In the genomic region with DNA sequence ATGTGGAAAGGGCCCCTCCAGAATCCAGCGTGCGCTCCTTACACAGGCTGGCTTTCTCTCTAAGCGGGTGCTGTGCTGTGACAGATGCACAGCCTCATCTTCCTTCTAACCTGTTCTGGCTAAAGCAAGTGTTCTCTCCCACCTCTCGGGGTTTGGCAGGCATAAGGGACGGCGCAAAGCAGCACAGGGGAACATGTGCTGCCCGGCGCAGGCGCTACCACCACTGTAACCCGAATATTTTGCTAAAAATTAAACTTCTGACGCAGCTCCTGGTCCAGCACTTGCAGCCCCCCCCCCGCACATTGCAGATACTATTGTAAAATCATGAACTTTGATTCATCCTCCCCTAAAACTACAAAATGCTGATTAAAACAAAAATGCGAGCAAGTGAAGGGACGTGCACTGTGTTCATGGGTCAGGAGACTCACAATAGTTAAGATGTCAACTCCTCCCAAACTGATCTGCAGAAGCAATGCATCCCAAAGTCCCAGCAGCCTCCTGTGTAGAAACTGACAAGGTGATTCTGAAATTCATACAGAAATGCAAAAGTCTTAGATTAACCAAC, we compare ENCODE assay signal across 23 cellular contexts. TPM values are rescaled to one million over a fixed set of nuclear protein-coding genes. Genes with fewer than 3 reads are reported as not detected.
DNase-seq lines count a peak whose midpoint lies in the region; ATAC-seq, FAIRE-seq and TF ChIP-seq lines count a peak whose summit lies in the region.
"Had no signal": no experiment of that assay in that cellular context is flagged by ENCODE, and none has a peak within 500 bp of the region (broad histone marks: within the 10 kb centered on the region; RNA-seq: fewer than 3 reads in every experiment).

No MANE protein-coding gene starts in this region.

- POLR2A ChIA-PET in WTC11 (lab: Charles Lee): no interaction called here
- POLR2A ChIA-PET in CD4-positive, alpha-beta memory T cell (lab: Charles Lee; ENCODE audit: partially characterized antibody): no interaction called here

- CTCF ChIA-PET in WTC11 (lab: Charles Lee): interaction anchor here (2.3 kb wide), 1 partner anchor 12 kb away, joined by 7 read pairs; no protein-coding TSS in a partner anchor
- CTCF ChIA-PET in CD4-positive, alpha-beta memory T cell (lab: Charles Lee; ENCODE audit: partially characterized antibody): interaction anchor here (0.9 kb wide), 1 partner anchor 114 kb away, joined by 3 read pairs; no protein-coding TSS in a partner anchor

- H3K4me3 Mint-ChIP-seq in WTC11: no peak overlapping the region
- peak overlapping the region; percentile 77 for H3K4me3 Mint-ChIP-seq in glutamatergic neuron (ENCODE audit: unreplicated experiment)
- H3K4me3 Mint-ChIP-seq in CD4-positive, alpha-beta memory T cell: no peak overlapping the region
- H3K4me3 Mint-ChIP-seq: CD8-positive, alpha-beta memory T cell had no signal

- no peaks in the 10 kb centered on the region for H3K9me3 Mint-ChIP-seq in WTC11
- H3K9me3 Mint-ChIP-seq in glutamatergic neuron (ENCODE audit: unreplicated experiment): peaks cover 9% of the 10 kb centered on the region
- H3K9me3 Mint-ChIP-seq in CD4-positive, alpha-beta memory T cell: no peaks in the 10 kb centered on the region
- H3K9me3 Mint-ChIP-seq: CD8-positive, alpha-beta memory T cell had no signal

- FAIRE-seq in HTR-8/SVneo (lab: Jason Lieb, UNC): peak; percentile 74
- FAIRE-seq: GM12891, GM18507, K562 had no signal

- intact Hi-C loops in CD4-positive, alpha-beta memory T cell (cut with micrococcal nuclease): no loop called here

- TF ChIP-seq CTCF in WTC11 (IDR thresholded peaks at IDR 0.05) (no peak), glutamatergic neuron (IDR thresholded peaks at IDR 0.05; ENCODE audit: partially characterized antibody, unreplicated experiment) (no peak), osteoblast (IDR thresholded peaks at IDR 0.05; ENCODE audit: extremely low read depth, low read depth, low read length) (no peak)

- H3K36me3 Mint-ChIP-seq in WTC11: no peaks in the 10 kb centered on the region
- no peaks in the 10 kb centered on the region for H3K36me3 Mint-ChIP-seq in glutamatergic neuron (ENCODE audit: unreplicated experiment)
- peaks cover 0 to 3% of the 10 kb centered on the region in 2 donors for H3K36me3 Mint-ChIP-seq in CD4-positive, alpha-beta memory T cell
- H3K36me3 Mint-ChIP-seq: CD8-positive, alpha-beta memory T cell had no signal

- H3K27me3 ChIP-seq in osteoblast (ENCODE audit: insufficient read depth, low read length): no peaks in the 10 kb centered on the region
- H3K27me3 ChIP-seq in CD4-positive, alpha-beta memory T cell (ENCODE audit: insufficient read depth, low read length): no peaks in the 10 kb centered on the region
- H3K27me3 ChIP-seq: BLaER1 had no signal

- H3K4me1 ChIP-seq in osteoblast (ENCODE audit: insufficient read depth, low read length): peaks cover 24% of the 10 kb centered on the region
- peaks cover 8% of the 10 kb centered on the region for H3K4me1 ChIP-seq in CD4-positive, alpha-beta memory T cell (ENCODE audit: insufficient read depth, low read length)
- H3K4me1 ChIP-seq: HAP-1 had no signal

- H2AFZ ChIP-seq in osteoblast (ENCODE audit: low read length): no peak overlapping the region

- H3K4me2 ChIP-seq in osteoblast (ENCODE audit: insufficient read depth, low read length): no peak overlapping the region

- H3K79me2 ChIP-seq in osteoblast (ENCODE audit: insufficient read depth, low read length): peaks cover 87% of the 10 kb centered on the region

- no peak overlapping the region for H3K4me3 ChIP-seq in osteoblast (ENCODE audit: insufficient read depth, low read length)
- no peak overlapping the region for H3K4me3 ChIP-seq in CD4-positive, alpha-beta memory T cell (ENCODE audit: low read length in 2 of 2)
- H3K4me3 ChIP-seq: BLaER1, HAP-1, K562 had no signal

- no peaks in the 10 kb centered on the region for H3K27me3 Mint-ChIP-seq in WTC11 (ENCODE audit: low read depth)
- H3K27me3 Mint-ChIP-seq in glutamatergic neuron (ENCODE audit: unreplicated experiment): peaks cover 6% of the 10 kb centered on the region
- no peaks in the 10 kb centered on the region for H3K27me3 Mint-ChIP-seq in CD4-positive, alpha-beta memory T cell

- no peaks in the 10 kb centered on the region for H3K9me3 ChIP-seq in osteoblast (ENCODE audit: low read depth, low read length)
- H3K9me3 ChIP-seq in CD4-positive, alpha-beta memory T cell (ENCODE audit: control insufficient read depth in 1 of 2, low read length in 2 of 2): no peaks in the 10 kb centered on the region
- H3K9me3 ChIP-seq: BLaER1, HAP-1 had no signal

- in situ Hi-C loops in G401 (cut with HindIII; ENCODE audit: low sequenced_read_pairs): loop anchor here (25.0 kb wide), 1 partner anchor 265 kb away; no protein-coding TSS in a partner anchor

- ATAC-seq in WTC11: no peak
- ATAC-seq: K562, Panc1, SK-N-SH treated with all-trans-retinoic acid at 6 μM for 48 hours had no signal

- no peak overlapping the region for H3K27ac ChIP-seq in osteoblast (ENCODE audit: low read depth, low read length)
- H3K27ac ChIP-seq in CD4-positive, alpha-beta memory T cell (ENCODE audit: low read depth, low read length): no peak overlapping the region

- no peaks in the 10 kb centered on the region for H3K36me3 ChIP-seq in osteoblast (ENCODE audit: insufficient read depth, low read length)
- H3K36me3 ChIP-seq in CD4-positive, alpha-beta memory T cell (ENCODE audit: insufficient read depth, low read length): no peaks in the 10 kb centered on the region
- H3K36me3 ChIP-seq: HAP-1 had no signal

- H3K4me1 Mint-ChIP-seq in WTC11: peaks cover 42% of the 10 kb centered on the region
- peaks cover 61% of the 10 kb centered on the region for H3K4me1 Mint-ChIP-seq in glutamatergic neuron (ENCODE audit: low read depth, unreplicated experiment)
- H3K4me1 Mint-ChIP-seq in CD4-positive, alpha-beta memory T cell: peaks cover 29 to 73% (median 31%) of the 10 kb centered on the region in 4 donors

- peaks cover 76% of the 10 kb centered on the region for H4K20me1 ChIP-seq in osteoblast (ENCODE audit: insufficient read depth, low read length)

- DNase-seq in HTR-8/SVneo (ENCODE audit: insufficient read length, low spot score): no peak
- no peak for DNase-seq in WTC11 (ENCODE audit: low spot score)
- no peak for DNase-seq in glutamatergic neuron
- DNase-seq in osteoblast (ENCODE audit: insufficient read length, low spot score, missing footprints): peak; percentile 34
- DNase-seq in CD4-positive, alpha-beta memory T cell: no peak
- no peak for DNase-seq in G401 (ENCODE audit: low spot score)
- no peak for DNase-seq in hippocampal formation (lab: John Stamatoyannopoulos, UW)
- DNase-seq: DMS53, EL, NCI-H1092 treated with DMSO at 0.1 percent for 48 hours, NCI-H146, NCI-H2029 treated with DMSO at 0.1 percent for 48 hours, NCI-H2171 treated with DMSO at 0.1 percent for 48 hours, NCI-H446, NCI-H69 had no signal

- peak overlapping the region; percentile 20; the same call in 1 of the 2 replicates for H3K27ac Mint-ChIP-seq in WTC11
- peak overlapping the region; percentile 86 for H3K27ac Mint-ChIP-seq in glutamatergic neuron (ENCODE audit: unreplicated experiment)
- no peak overlapping the region for H3K27ac Mint-ChIP-seq in CD4-positive, alpha-beta memory T cell

TF ChIP-seq in WTC11, 78 proteins besides CTCF, POLR2A, EP300 and RAD21 (continues in another document):
- no peak for TF ChIP-seq ZBTB21 (CRISPR knock-in tag; IDR thresholded peaks at IDR 0.05; ENCODE audit: borderline replicate concordance)
- no peak for TF ChIP-seq ZNF281 (CRISPR knock-in tag; IDR thresholded peaks at IDR 0.05)
- TF ChIP-seq CREM (CRISPR knock-in tag; IDR thresholded peaks at IDR 0.05): no peak
- TF ChIP-seq ZNF423 (CRISPR knock-in tag; IDR thresholded peaks at IDR 0.05): no peak
- TF ChIP-seq TP53 (CRISPR knock-in tag; IDR thresholded peaks at IDR 0.05): no peak
- TF ChIP-seq ZMAT4 (CRISPR knock-in tag; IDR thresholded peaks at IDR 0.05): no peak
- TF ChIP-seq HMGA2 (CRISPR knock-in tag; IDR thresholded peaks at IDR 0.05): no peak
- no peak for TF ChIP-seq SMAD4 (CRISPR knock-in tag; IDR thresholded peaks at IDR 0.05)

RNA-seq across cellular contexts. Expression of gene TAF4, which starts 43.0 kb away (rescaled TPM):
- 31.0 to 34.4 TPM (median 33.7 TPM) in 3 replicates for total RNA-seq in WTC11 (2021)
- 20.0 TPM for total RNA-seq in glutamatergic neuron (ENCODE audit: unreplicated experiment)
- 4.3 and 4.7 TPM in 2 replicates for total RNA-seq in osteoblast
- total RNA-seq in CD4-positive, alpha-beta memory T cell: 10 to 100 TPM; 32.7 to 33.1 TPM
- polyA plus RNA-seq in CD4-positive, alpha-beta memory T cell: 1 to 10 TPM in 1 of 2 donors, under 1 TPM in 1; 0.54 to 2.3 TPM
- 8.2 and 13.8 TPM in 2 replicates for total RNA-seq in G401 (2014; rRNA removed; shearing (Covaris generic))

Comparison
In these comparisons a context has a peak if more than half of its experiments do, and no peak if none do; other contexts are left out.
1. H3K27ac Mint-ChIP-seq: peak in WTC11 (single experiment) and glutamatergic neuron (single experiment); none in CD4-positive, alpha-beta memory T cell (0 of 7).